12 cellular contexts compared by ENCODE assay signal in the genomic region with DNA sequence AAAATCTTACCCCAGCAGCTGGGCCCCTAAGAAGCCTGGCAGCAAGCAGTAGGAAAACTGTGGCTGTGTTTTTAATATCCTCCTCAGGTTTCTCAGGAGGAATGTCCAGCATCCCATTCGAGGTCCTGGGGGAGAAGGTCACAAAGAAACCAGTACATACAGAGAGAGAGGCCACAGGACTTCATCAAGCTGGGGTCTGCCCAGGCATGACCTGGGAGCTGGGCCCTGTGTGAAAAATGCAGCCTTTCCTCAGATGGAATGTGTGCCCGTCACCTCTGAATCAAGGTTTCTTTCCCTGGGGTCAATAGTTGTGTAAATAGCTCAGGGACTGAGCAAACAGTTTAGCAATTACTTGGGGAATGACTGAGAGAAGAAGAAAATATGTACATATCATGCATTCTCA. TPM values are rescaled to one million over a fixed set of nuclear protein-coding genes. Genes with fewer than 3 reads are reported as not detected.
A peak's percentile ranks its signal among the peaks of the same experiment; 100 is the strongest.
DNase-seq lines count a peak whose midpoint lies in the region; ATAC-seq and TF ChIP-seq lines count a peak whose summit lies in the region.
"Had no signal": no experiment of that assay in that cellular context is flagged by ENCODE, and none has a peak within 500 bp of the region (broad histone marks: within the 10 kb centered on the region; RNA-seq: fewer than 3 reads in every experiment).

No MANE protein-coding gene starts in this region.

- POLR2A ChIA-PET in Panc1 (lab: Charles Lee) = interaction anchor here (0.6 kb wide), 1 partner anchor 11 kb away, joined by 3 read pairs; no protein-coding TSS in a partner anchor

- H3K79me2 ChIP-seq in fibroblast of lung (ENCODE audit: control insufficient read depth, insufficient read depth, low read length) = no peaks in the 10 kb centered on the region
- H3K79me2 ChIP-seq in neural progenitor cell (ENCODE audit: low read depth) = no peaks in the 10 kb centered on the region

- H3K27me3 Mint-ChIP-seq in neural progenitor cell (ENCODE audit: insufficient read depth, low read depth) = peaks cover 4% of the 10 kb centered on the region

- CTCF ChIA-PET in Panc1 (lab: Charles Lee) = no interaction called here

- no peaks in the 10 kb centered on the region for H3K9me3 Mint-ChIP-seq in neural progenitor cell
- H3K9me3 Mint-ChIP-seq: dendritic cell treated with granulocyte-macrophage colony-stimulating factor and Interleukin-4, amounts not matched to agents 40 ng/mL and 50 ng/mL, for 4 days had no signal

- no peaks in the 10 kb centered on the region for H3F3A ChIP-seq in neural progenitor cell (ENCODE audit: low read depth)

- peak overlapping the region in 1 of 2 experiments; percentile 23; a peak in 2 of 4 replicates for H3K4me3 ChIP-seq in Panc1 (ENCODE audit: low read depth in 2 of 2, low read length in 2 of 2)
- H3K4me3 ChIP-seq in fibroblast of lung (replicated peaks in 1 of 4; ENCODE audit: control extremely low read depth in 1 of 4, insufficient read depth in 1 of 4, low read depth in 3 of 4, low read length in 4 of 4) = no peak overlapping the region
- no peak overlapping the region for H3K4me3 ChIP-seq in neural progenitor cell
- H3K4me3 ChIP-seq: spleen had no signal

- H3K4me1 Mint-ChIP-seq in neural progenitor cell = peaks cover 7% of the 10 kb centered on the region

- H3K4me3 Mint-ChIP-seq in neural progenitor cell = no peak overlapping the region
- H3K4me3 Mint-ChIP-seq: dendritic cell treated with granulocyte-macrophage colony-stimulating factor and Interleukin-4, amounts not matched to agents 40 ng/mL and 50 ng/mL, for 4 days had no signal

- TF ChIP-seq CTCF in Panc1 (IDR thresholded peaks at IDR 0.05) = no peak
- TF ChIP-seq CTCF in fibroblast of lung (conservative IDR thresholded peaks at IDR 0.05 in 1 of 2, IDR thresholded peaks at IDR 0.05 in 1 of 2; ENCODE audit: low read depth in 1 of 2, low read length in 2 of 2) = no peak
- no peak for TF ChIP-seq CTCF in neural progenitor cell (IDR thresholded peaks at IDR 0.05)

- peak; percentile 87 for ATAC-seq in Panc1
- ATAC-seq in GM21515 (IDR thresholded peaks at IDR 0.05; ENCODE audit: unreplicated experiment) = no peak
- ATAC-seq in GM21786 (IDR thresholded peaks at IDR 0.05; ENCODE audit: unreplicated experiment) = no peak
- ATAC-seq in HG02588 (IDR thresholded peaks at IDR 0.05; ENCODE audit: unreplicated experiment) = no peak
- ATAC-seq: Right ventricle myocardium inferior had no signal

- no peaks in the 10 kb centered on the region for H3K36me3 Mint-ChIP-seq in neural progenitor cell

- H3K27ac Mint-ChIP-seq in neural progenitor cell = no peak overlapping the region
- H3K27ac Mint-ChIP-seq: dendritic cell treated with granulocyte-macrophage colony-stimulating factor and Interleukin-4, amounts not matched to agents 40 ng/mL and 50 ng/mL, for 4 days had no signal

- no peaks in the 10 kb centered on the region for H4K20me1 ChIP-seq in fibroblast of lung (ENCODE audit: control insufficient read depth, extremely low read depth, insufficient read depth, low read length)
- no peaks in the 10 kb centered on the region for H4K20me1 ChIP-seq in neural progenitor cell (ENCODE audit: low read depth)

- DNase-seq in Panc1 (ENCODE audit: low read depth, low spot score) (no peak), fibroblast of lung (ENCODE audit: low read depth in 2 of 2) (peak in 1 of 2 donors; percentile 31), neural progenitor cell (ENCODE audit: low spot score) (peak; percentile 7)
- no peak for DNase-seq in activated CD4-positive, alpha-beta T cell treated with anti-CD3 and anti-CD28 coated beads for 48 hours
- DNase-seq: NCI-H2227 treated with DMSO at 0.1 percent for 48 hours, spleen had no signal

- H3K27ac ChIP-seq in Panc1 (ENCODE audit: low read length) = peak overlapping the region; percentile 77
- peak overlapping the region; percentile 21 for H3K27ac ChIP-seq in fibroblast of lung (ENCODE audit: insufficient read depth, low read length)
- H3K27ac ChIP-seq in neural progenitor cell = peak overlapping the region; percentile 20
- H3K27ac ChIP-seq: spleen had no signal

- in situ Hi-C loops in Panc1 (cut with HindIII; ENCODE audit: low pct_unique_long_range_greater_than_20kb, low sequenced_read_pairs) = no loop called here

- peaks cover 15% of the 10 kb centered on the region for H3K4me1 ChIP-seq in ES-I3 (ENCODE audit: insufficient read depth, low read length)
- H3K4me1 ChIP-seq in Panc1 (ENCODE audit: control insufficient read depth, insufficient read depth, low read length) = peaks cover 12% of the 10 kb centered on the region
- peaks cover 13% of the 10 kb centered on the region for H3K4me1 ChIP-seq in fibroblast of lung (ENCODE audit: control insufficient read depth, extremely low read depth, insufficient read depth, low read length)
- peaks cover 12% of the 10 kb centered on the region for H3K4me1 ChIP-seq in neural progenitor cell

- intact Hi-C loops in Panc1 (cut with micrococcal nuclease; ENCODE audit: unreplicated experiment) = no loop called here

- H2AFZ ChIP-seq in fibroblast of lung (ENCODE audit: low read length) = no peak overlapping the region
- H2AFZ ChIP-seq in neural progenitor cell (replicated peaks) = peak overlapping the region; percentile 78

- H3K27me3 ChIP-seq in Panc1 (ENCODE audit: control insufficient read depth, insufficient read depth, low read length) (no peaks in the 10 kb centered on the region), fibroblast of lung (ENCODE audit: control insufficient read depth, insufficient read depth, low read length) (no peaks in the 10 kb centered on the region), neural progenitor cell (no peaks in the 10 kb centered on the region)

- no TSS peak for BruUV-seq in Panc1 (replicated peaks; lab: Mats Ljungman, UMichigan)

- H3K9me3 ChIP-seq in ES-I3 (ENCODE audit: control insufficient read depth, insufficient read depth, low read length) (no peaks in the 10 kb centered on the region), Panc1 (ENCODE audit: control insufficient read depth, insufficient read depth, low read depth, low read length) (no peaks in the 10 kb centered on the region), fibroblast of lung (ENCODE audit: control insufficient read depth, insufficient read depth, low read depth, low read length) (no peaks in the 10 kb centered on the region), neural progenitor cell (ENCODE audit: low read depth) (no peaks in the 10 kb centered on the region)
- H3K9me3 ChIP-seq: spleen had no signal

- H3K9ac ChIP-seq in ES-I3 (ENCODE audit: low read depth, low read length) (peak overlapping the region; percentile 26), fibroblast of lung (ENCODE audit: insufficient read depth, low read length) (no peak overlapping the region), neural progenitor cell (no peak overlapping the region)

- no peaks in the 10 kb centered on the region for H3K36me3 ChIP-seq in ES-I3 (ENCODE audit: insufficient read depth, low read length)
- no peaks in the 10 kb centered on the region for H3K36me3 ChIP-seq in Panc1 (ENCODE audit: control insufficient read depth, insufficient read depth, low read length)
- no peaks in the 10 kb centered on the region for H3K36me3 ChIP-seq in fibroblast of lung (ENCODE audit: control insufficient read depth, insufficient read depth, low read length)
- no peaks in the 10 kb centered on the region for H3K36me3 ChIP-seq in neural progenitor cell
- H3K36me3 ChIP-seq: spleen had no signal

- H3K4me2 ChIP-seq in fibroblast of lung (ENCODE audit: extremely low read depth, insufficient read depth, low read length) (peak overlapping the region; percentile 20), neural progenitor cell (no peak overlapping the region)

RNA-seq across cellular contexts. Expression of a gene that starts 33.9 kb away (rescaled TPM):
- 114 TPM for total RNA-seq in Panc1 (2021; ENCODE audit: unreplicated experiment)
- polyA plus RNA-seq in Panc1 (2012; ENCODE audit: insufficient read length) = 100 TPM
- total RNA-seq in fibroblast of lung = 101 and 156 TPM in 2 replicates
- 356 and 607 TPM in 2 replicates for polyA plus RNA-seq in fibroblast of lung
- polyA plus RNA-seq in fibroblast of lung (2012) = 168 and 353 TPM in 2 replicates
- polyA minus RNA-seq in fibroblast of lung (ENCODE audit: low replicate concordance) = 115 and 121 TPM in 2 replicates
- total RNA-seq in neural progenitor cell (ENCODE audit: low replicate concordance) = 149 and 178 TPM in 2 replicates

Comparison
In these comparisons a context has a peak if more than half of its experiments do, and no peak if none do; other contexts are left out.
1. H3K27ac ChIP-seq: peak in every context shown above with its lines; median percentile 77 in Panc1; 21 in fibroblast of lung; 20 in neural progenitor cell.